20 cellular contexts compared by ENCODE assay signal in the genomic region with DNA sequence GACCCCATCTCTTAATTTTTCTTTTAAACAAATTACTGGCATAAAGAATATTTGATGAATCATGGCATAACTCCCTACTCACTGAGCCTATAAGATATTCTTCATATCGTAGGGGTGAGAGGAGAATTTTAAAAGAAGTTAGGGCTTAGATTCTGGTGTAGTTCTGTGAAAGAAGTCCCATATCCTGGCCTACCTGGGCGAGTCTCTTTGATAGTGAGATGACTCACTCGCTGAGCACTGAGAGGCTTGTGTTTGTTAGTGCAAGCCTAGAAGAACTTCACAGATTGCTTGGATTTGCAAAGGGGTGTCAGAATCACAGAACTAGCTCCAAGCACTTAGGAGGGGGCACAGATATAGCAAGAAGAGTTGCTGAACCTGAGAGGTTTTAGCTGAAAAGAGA.
DNase-seq lines count a peak whose midpoint lies in the region; ATAC-seq, FAIRE-seq and TF ChIP-seq lines count a peak whose summit lies in the region.
"Had no signal": no experiment of that assay in that cellular context is flagged by ENCODE, and none has a peak within 500 bp of the region (broad histone marks: within the 10 kb centered on the region; RNA-seq: fewer than 3 reads in every experiment).

No MANE protein-coding gene starts in this region.

- H3F3A ChIP-seq in PC-3 (ENCODE audit: low read length, unreplicated experiment), result no peaks in the 10 kb centered on the region

- H3K4me2 ChIP-seq in PC-3 (ENCODE audit: low read length), result no peak overlapping the region
- H3K4me2 ChIP-seq: GM23338 had no signal

- no peaks in the 10 kb centered on the region for H3K79me2 ChIP-seq in PC-3 (ENCODE audit: low read length)

- no peaks in the 10 kb centered on the region for H3K9me2 ChIP-seq in PC-3 (replicated peaks; ENCODE audit: low read length)

- no peaks in the 10 kb centered on the region for H3K9me3 ChIP-seq in PC-3 (ENCODE audit: low read length)
- no peaks in the 10 kb centered on the region for H3K9me3 ChIP-seq in suprapubic skin
- H3K9me3 ChIP-seq: BE2C, Caco-2 had no signal

- no peak for TF ChIP-seq POLR2A in suprapubic skin (IDR thresholded peaks at IDR 0.05)

- H2AFZ ChIP-seq in PC-3 (ENCODE audit: low read length), result no peak overlapping the region
- H2AFZ ChIP-seq: GM23338 had no signal

- no peak overlapping the region for H3K27ac ChIP-seq in PC-3 (ENCODE audit: low read length)
- H3K27ac ChIP-seq in foreskin keratinocyte, result peak overlapping the region; percentile 25
- no peak overlapping the region for H3K27ac ChIP-seq in suprapubic skin

- no peak for ATAC-seq in PC-3
- ATAC-seq in foreskin keratinocyte, result peak; percentile 79
- ATAC-seq: GM23338, HCT116, HepG2 had no signal

- H4K20me1 ChIP-seq in PC-3 (ENCODE audit: low read length), result no peaks in the 10 kb centered on the region

- no TSS peak for BruUV-seq in PC-3 (replicated peaks; lab: Mats Ljungman, UMichigan)

- H3K36me3 ChIP-seq in PC-3 (ENCODE audit: low read depth, low read length) (no peaks in the 10 kb centered on the region), bronchial epithelial cell (ENCODE audit: control insufficient read depth, insufficient read depth, low read length) (no peaks in the 10 kb centered on the region), suprapubic skin (no peaks in the 10 kb centered on the region)
- H3K36me3 ChIP-seq: BE2C had no signal

- CTCF ChIA-PET in PC-3 (lab: Charles Lee), result no interaction called here

- H3K27me3 ChIP-seq in PC-3 (ENCODE audit: low read length) (0 out of 2 replicates have a peak, but pooled peaks cover 4% of the 10 kb centered on the region), bronchial epithelial cell (ENCODE audit: control insufficient read depth, insufficient read depth, low read length) (no peaks in the 10 kb centered on the region), foreskin keratinocyte (no peaks in the 10 kb centered on the region), suprapubic skin (no peaks in the 10 kb centered on the region)
- H3K27me3 ChIP-seq: BE2C had no signal

- H3K4me3 ChIP-seq in PC-3 (ENCODE audit: low read length), result no peak overlapping the region
- H3K4me3 ChIP-seq in bronchial epithelial cell (ENCODE audit: low read depth, low read length), result no peak overlapping the region
- H3K4me3 ChIP-seq in suprapubic skin, result no peak overlapping the region
- H3K4me3 ChIP-seq: GM23338 had no signal

- no peak overlapping the region for H3K9ac ChIP-seq in PC-3 (ENCODE audit: low read length)

- H3K4me1 ChIP-seq in PC-3 (ENCODE audit: insufficient read depth, low read length) (0 out of 2 replicates have a peak, but pooled peaks cover 6% of the 10 kb centered on the region), foreskin keratinocyte (peaks cover 44% of the 10 kb centered on the region), suprapubic skin (no peaks in the 10 kb centered on the region)
- H3K4me1 ChIP-seq: Caco-2 had no signal

- POLR2A ChIA-PET in PC-3 (lab: Charles Lee; ENCODE audit: unreplicated experiment), result no interaction called here

- DNase-seq in HPDE6-E6E7 (ENCODE audit: extremely low spot score) (peak; percentile 37), PC-3 (peak; percentile 19), bronchial epithelial cell (ENCODE audit: low read depth) (peak; percentile 75), foreskin keratinocyte (peak; percentile 54 to 82), suprapubic skin (ENCODE audit: low spot score in 2 of 2) (no peak), urothelium cell line (ENCODE audit: low spot score) (no peak), AG08396 (ENCODE audit: low spot score) (no peak)
- DNase-seq: BE2C; C1 segment of cervical spinal cord; Caco-2; CD4-positive, CD25-positive, alpha-beta regulatory T cell; CD8-positive, alpha-beta memory T cell; DMS79 treated with DMSO at 0.1 percent for 48 hours; GF-D8; H7; HFFc6 had no signal

- TF ChIP-seq EP300 in suprapubic skin (IDR thresholded peaks at IDR 0.05), result no peak

- intact Hi-C loops in PC-3 (cut with micrococcal nuclease), result no loop called here

- FAIRE-seq in bronchial epithelial cell (lab: Jason Lieb, UNC), result peak; percentile 60
- FAIRE-seq in urothelium cell line (lab: Jason Lieb, UNC), result no peak
- FAIRE-seq: D721Med, HepG2 had no signal

- TF ChIP-seq CTCF in PC-3 (conservative IDR thresholded peaks at IDR 0.05; ENCODE audit: low read depth, low read length) (no peak), bronchial epithelial cell (IDR thresholded peaks at IDR 0.05; ENCODE audit: insufficient read depth, low read length, severe bottlenecking) (no peak), foreskin keratinocyte (conservative IDR thresholded peaks at IDR 0.05) (no peak), suprapubic skin (IDR thresholded peaks at IDR 0.05) (no peak)

- 85% methylated on average over 3 of the region's 3 CpGs for WGBS in suprapubic skin

Comparison
In these comparisons a context has a peak if more than half of its experiments do, and no peak if none do; other contexts are left out.
1. DNase-seq: peak in HPDE6-E6E7 (single experiment), PC-3 (single experiment), bronchial epithelial cell (single experiment) and foreskin keratinocyte (2 of 2); none in suprapubic skin (0 of 2), urothelium cell line (single experiment) and AG08396 (single experiment).